In genomic region chr20:57794600-57795346, GRCh38 we compare ENCODE assay signal across 16 cellular contexts.
DNase-seq lines count a peak whose midpoint lies in the region; ATAC-seq lines count a peak whose summit lies in the region.
"Had no signal": no experiment of that assay in that cellular context is flagged by ENCODE, and none has a peak within 500 bp of the region (broad histone marks: within the 10 kb centered on the region; RNA-seq: fewer than 3 reads in every experiment).

No MANE protein-coding gene starts in this region.

- ATAC-seq in HG02852 (IDR thresholded peaks at IDR 0.05; ENCODE audit: unreplicated experiment) (no peak), GM18870 (IDR thresholded peaks at IDR 0.05; ENCODE audit: unreplicated experiment) (no peak)
- ATAC-seq in stimulated activated naive CD8-positive, alpha-beta T cell treated with anti-CD3 and anti-CD28 coated beads, Interleukin-15, Interleukin-2, amounts not matched to agents 100 U/mL and 50 U/mL, for 24 hours, result no peak
- ATAC-seq: GM12878 had no signal

- DNase-seq in AG08395 (ENCODE audit: low spot score), result peak; percentile 33
- peak; percentile 58 for DNase-seq in HK-2 (ENCODE audit: unreplicated experiment)
- peak; percentile 98 to 99 for DNase-seq in SJCRH30
- DNase-seq in left kidney (ENCODE audit: low read depth, low spot score), result peak; percentile 91
- no peak for DNase-seq in effector CD8-positive, alpha-beta T cell (lab: John Stamatoyannopoulos, UW)
- no peak for DNase-seq in stimulated activated naive CD8-positive, alpha-beta T cell treated with anti-CD3 and anti-CD28 coated beads, Interleukin-15, Interleukin-2, amounts not matched to agents 100 U/mL and 50 U/mL, for 24 hours
- DNase-seq: activated CD4-positive, alpha-beta T cell treated with anti-CD3 and anti-CD28 coated beads, Interleukin-2, amount 50 U/mL, for 1 hour; NCI-H1436 treated with DMSO at 0.1 percent for 48 hours; NCI-H82; SHP77; stimulated activated CD4-positive, alpha-beta T cell treated with anti-CD3 and anti-CD28 coated beads, Interleukin-15, amount 100 ng/mL, for 24 hours had no signal

- no peak overlapping the region; the same call in 1 of the 2 replicates for H3K4me3 ChIP-seq in SJCRH30
- H3K4me3 ChIP-seq: dorsolateral prefrontal cortex, GM12878, ovary had no signal

- H3K27me3 ChIP-seq in SJCRH30, result no peaks in the 10 kb centered on the region
- H3K27me3 ChIP-seq: dorsolateral prefrontal cortex, ovary had no signal

- H3K4me1 ChIP-seq in SJCRH30, result peaks cover 45% of the 10 kb centered on the region

- no peaks in the 10 kb centered on the region for H3K36me3 ChIP-seq in SJCRH30
- H3K36me3 ChIP-seq: ovary had no signal

- peak overlapping the region; percentile 89 for H3K27ac ChIP-seq in SJCRH30
- H3K27ac ChIP-seq: dorsolateral prefrontal cortex, ovary had no signal

- H3K9me3 ChIP-seq in SJCRH30 (replicated peaks), result no peaks in the 10 kb centered on the region
- H3K9me3 ChIP-seq: ovary had no signal

Comparison
In these comparisons a context has a peak if more than half of its experiments do, and no peak if none do; other contexts are left out.
1. DNase-seq: peak in AG08395 (single experiment), HK-2 (single experiment), SJCRH30 (2 of 2) and left kidney (single experiment); none in effector CD8-positive, alpha-beta T cell (single experiment) and stimulated activated naive CD8-positive, alpha-beta T cell treated with anti-CD3 and anti-CD28 coated beads, Interleukin-15, Interleukin-2, amounts not matched to agents 100 U/mL and 50 U/mL, for 24 hours (single experiment).